Comparison of ENCODE assay signal across 15 cellular contexts in the genomic region with DNA sequence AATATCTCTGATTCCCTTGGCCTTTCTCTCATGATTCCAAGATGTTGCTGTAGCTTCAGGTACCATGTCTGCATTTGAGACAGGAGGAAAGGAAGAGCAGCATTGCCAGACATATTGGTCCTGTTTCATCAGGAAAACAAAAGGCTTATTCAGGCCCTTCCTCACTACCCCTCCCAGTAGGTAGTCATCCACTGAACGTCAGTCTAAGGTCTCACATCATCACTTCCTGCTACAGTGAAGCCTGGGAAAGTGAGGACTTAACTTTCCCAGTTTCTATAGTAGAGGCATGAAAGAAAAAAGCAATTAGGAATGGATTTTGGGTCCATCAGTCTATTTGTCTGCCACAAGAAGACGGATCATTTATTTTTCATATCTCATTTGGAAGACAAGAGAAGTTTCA.
DNase-seq lines count a peak whose midpoint lies in the region; ATAC-seq lines count a peak whose summit lies in the region.
"Had no signal": no experiment of that assay in that cellular context is flagged by ENCODE, and none has a peak within 500 bp of the region (broad histone marks: within the 10 kb centered on the region; RNA-seq: fewer than 3 reads in every experiment).

No MANE protein-coding gene starts in this region.

- no peak overlapping the region for H3K27ac Mint-ChIP-seq in T-helper 2 cell treated with Interferon-gamma antibody and Interleukin-4, amounts not matched to agents 5 μg/mL and 100 μg/mL, for 36 hours
- H3K27ac Mint-ChIP-seq: CD8-positive, alpha-beta memory T cell had no signal

- no peaks in the 10 kb centered on the region for H3K4me1 ChIP-seq in SJCRH30
- H3K4me1 ChIP-seq: BLaER1 treated with 17β-estradiol and CSF1 and Interleukin-3, amounts not matched to agents 10 nM and 100 nM had no signal

- DNase-seq in A172 (ENCODE audit: low spot score) (peak; percentile 13), HT1080 (ENCODE audit: low read depth) (peak; percentile 67), dermis blood vessel endothelial cell (peak; percentile 6), foreskin melanocyte (peak; percentile 70), SJCRH30 (no peak)
- no peak for DNase-seq in T-helper 2 cell treated with Interferon-gamma antibody and Interleukin-4, amounts not matched to agents 5 μg/mL and 100 μg/mL, for 36 hours (ENCODE audit: low spot score)
- DNase-seq in stimulated activated CD4-positive, alpha-beta T cell treated with anti-CD3 and anti-CD28 coated beads, Interleukin-4, amount 100 ng/mL, for 4 hours = no peak
- DNase-seq: CD8-positive, alpha-beta memory T cell; GF-D8; MG63; NCI-H1092; NCI-H510A treated with DMSO at 0.1 percent for 48 hours; Right ventricle myocardium superior had no signal

- no peaks in the 10 kb centered on the region for H3K9me3 ChIP-seq in SJCRH30 (replicated peaks)
- H3K9me3 ChIP-seq: BLaER1 treated with 17β-estradiol and CSF1 and Interleukin-3, amounts not matched to agents 10 nM and 100 nM; MG63 had no signal

- H3K36me3 Mint-ChIP-seq in T-helper 2 cell treated with Interferon-gamma antibody and Interleukin-4, amounts not matched to agents 5 μg/mL and 100 μg/mL, for 36 hours (ENCODE audit: low read depth) = no peaks in the 10 kb centered on the region
- H3K36me3 Mint-ChIP-seq: CD8-positive, alpha-beta memory T cell had no signal

- H3K36me3 ChIP-seq in SJCRH30 = no peaks in the 10 kb centered on the region
- H3K36me3 ChIP-seq: BLaER1 treated with 17β-estradiol and CSF1 and Interleukin-3, amounts not matched to agents 10 nM and 100 nM; MG63 had no signal

- no peak overlapping the region for H3K4me3 Mint-ChIP-seq in T-helper 2 cell treated with Interferon-gamma antibody and Interleukin-4, amounts not matched to agents 5 μg/mL and 100 μg/mL, for 36 hours
- H3K4me3 Mint-ChIP-seq: CD8-positive, alpha-beta memory T cell had no signal

- ATAC-seq in GM18519 (IDR thresholded peaks at IDR 0.05; ENCODE audit: low FRiP score, unreplicated experiment) = no peak

- no peak overlapping the region for H3K4me3 ChIP-seq in SJCRH30
- H3K4me3 ChIP-seq: BLaER1 treated with 17β-estradiol and CSF1 and Interleukin-3, amounts not matched to agents 10 nM and 100 nM; MG63 had no signal

- no peaks in the 10 kb centered on the region for H3K27me3 Mint-ChIP-seq in T-helper 2 cell treated with Interferon-gamma antibody and Interleukin-4, amounts not matched to agents 5 μg/mL and 100 μg/mL, for 36 hours (ENCODE audit: low read depth)

- no peak overlapping the region for H3K27ac ChIP-seq in SJCRH30
- H3K27ac ChIP-seq: BLaER1 treated with 17β-estradiol and CSF1 and Interleukin-3, amounts not matched to agents 10 nM and 100 nM had no signal

- no peaks in the 10 kb centered on the region for H3K4me1 Mint-ChIP-seq in T-helper 2 cell treated with Interferon-gamma antibody and Interleukin-4, amounts not matched to agents 5 μg/mL and 100 μg/mL, for 36 hours (ENCODE audit: low read depth)
- H3K4me1 Mint-ChIP-seq: CD8-positive, alpha-beta memory T cell had no signal

- H3K27me3 ChIP-seq in SJCRH30 = no peaks in the 10 kb centered on the region
- H3K27me3 ChIP-seq: BLaER1 treated with 17β-estradiol and CSF1 and Interleukin-3, amounts not matched to agents 10 nM and 100 nM; MG63 had no signal

- H3K9me3 Mint-ChIP-seq in T-helper 2 cell treated with Interferon-gamma antibody and Interleukin-4, amounts not matched to agents 5 μg/mL and 100 μg/mL, for 36 hours = no peaks in the 10 kb centered on the region

Comparison
In these comparisons a context has a peak if more than half of its experiments do, and no peak if none do; other contexts are left out.
1. DNase-seq: peak in A172 (single experiment), HT1080 (single experiment), dermis blood vessel endothelial cell (single experiment) and foreskin melanocyte (single experiment); none in SJCRH30 (0 of 2), T-helper 2 cell treated with Interferon-gamma antibody and Interleukin-4, amounts not matched to agents 5 μg/mL and 100 μg/mL, for 36 hours (single experiment) and stimulated activated CD4-positive, alpha-beta T cell treated with anti-CD3 and anti-CD28 coated beads, Interleukin-4, amount 100 ng/mL, for 4 hours (0 of 2).